8 cellular contexts compared by ENCODE assay signal in the genomic region with DNA sequence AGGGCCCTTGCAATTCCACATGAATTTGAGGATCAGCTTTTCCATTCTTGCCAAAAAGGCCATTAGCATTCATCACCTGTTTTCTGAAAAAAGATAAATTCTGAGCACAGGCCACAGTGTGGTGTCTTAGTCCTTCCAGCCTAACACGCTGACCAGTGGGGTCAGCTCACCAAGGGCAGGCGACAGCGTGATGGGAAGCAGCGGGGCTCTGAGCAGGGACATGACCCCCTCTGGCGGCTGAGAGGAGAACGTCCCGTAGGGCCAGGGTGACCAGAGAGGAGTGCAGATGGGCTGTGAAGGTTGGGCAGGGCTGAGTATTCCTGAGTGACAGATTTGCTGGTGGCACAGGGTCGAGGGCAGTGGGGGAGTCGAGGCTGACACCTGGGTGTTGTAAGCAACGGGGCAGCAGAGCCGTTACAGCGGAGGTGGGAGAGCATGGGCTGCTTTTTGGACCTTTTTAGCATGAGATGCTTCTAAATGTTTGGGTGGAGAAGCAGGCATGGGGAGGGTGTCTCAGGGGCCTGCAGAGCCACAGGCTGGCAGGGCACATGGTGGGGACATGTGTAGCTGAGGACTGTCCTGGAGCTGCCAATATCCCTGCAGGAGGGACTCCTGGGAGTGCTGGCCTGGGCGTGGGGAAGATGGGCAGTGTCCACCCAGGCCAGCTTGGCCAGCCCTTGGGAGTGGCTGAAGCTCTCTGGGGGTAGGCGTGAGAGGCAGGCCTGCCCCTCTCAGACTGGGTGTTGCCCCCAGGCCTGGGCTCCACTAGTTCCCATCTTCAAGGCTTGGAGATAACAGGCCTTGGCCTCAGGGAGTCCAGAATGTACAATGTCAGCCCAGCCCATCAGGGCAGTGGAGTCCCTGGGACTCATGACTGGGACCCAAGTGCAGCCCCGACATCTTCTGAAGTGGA. TPM values are rescaled to one million over a fixed set of nuclear protein-coding genes. Genes with fewer than 3 reads are reported as not detected.
DNase-seq lines count a peak whose midpoint lies in the region; ATAC-seq and TF ChIP-seq lines count a peak whose summit lies in the region.

No MANE protein-coding gene starts in this region.

- no peaks in the 10 kb centered on the region for H3K9me3 ChIP-seq in T-helper 17 cell (ENCODE audit: control insufficient read depth, low read length, poor library complexity, severe bottlenecking)
- H3K9me3 ChIP-seq in right atrium auricular region: no peaks in the 10 kb centered on the region

- H3K27ac ChIP-seq in angular gyrus (ENCODE audit: low read depth, low read length) (peak overlapping the region; percentile 29), right atrium auricular region (peak overlapping the region in 1 of 2 donors; percentile 49)

- no peaks in the 10 kb centered on the region for H3K27me3 ChIP-seq in right atrium auricular region

- H3K36me3 Mint-ChIP-seq in T-helper 17 cell (ENCODE audit: low read depth): no peaks in the 10 kb centered on the region

- peak; percentile 92 for DNase-seq in GM03348 (ENCODE audit: low spot score)
- peak; percentile 49 to 81 (median 55) for DNase-seq in NCI-H1417 (lab: John Stamatoyannopoulos, UW)
- DNase-seq in T-helper 17 cell: peak; percentile 41 to 55 (median 47)
- DNase-seq in right atrium auricular region (ENCODE audit: low spot score): peak; percentile 90
- peak; percentile 22 for DNase-seq in retinal pigment epithelial cell (ENCODE audit: low read depth)

- H3K27me3 Mint-ChIP-seq in T-helper 17 cell: no peaks in the 10 kb centered on the region

- peaks cover 14% of the 10 kb centered on the region for H3K4me1 Mint-ChIP-seq in T-helper 17 cell

- no peaks in the 10 kb centered on the region for H3K36me3 ChIP-seq in right atrium auricular region

- peaks cover 0 to 31% of the 10 kb centered on the region in 2 donors for H3K4me1 ChIP-seq in right atrium auricular region

- ATAC-seq in T-helper 17 cell (peak; percentile 28), HG03135 (IDR thresholded peaks at IDR 0.05; ENCODE audit: unreplicated experiment) (no peak), GM19328 (IDR thresholded peaks at IDR 0.05; ENCODE audit: unreplicated experiment) (no peak)

- H3K27ac Mint-ChIP-seq in T-helper 17 cell: peak overlapping the region; percentile 67

- H3K4me3 Mint-ChIP-seq in T-helper 17 cell: peak overlapping the region; percentile 83

- TF ChIP-seq CTCF in right atrium auricular region (IDR thresholded peaks at IDR 0.05) (peak; percentile 85 to 96), retinal pigment epithelial cell (conservative IDR thresholded peaks at IDR 0.05; ENCODE audit: low read depth, low read length) (peak; percentile 97)

- no peak overlapping the region for H3K4me3 ChIP-seq in right atrium auricular region
- no peak overlapping the region for H3K4me3 ChIP-seq in retinal pigment epithelial cell (ENCODE audit: low read length)

RNA-seq across cellular contexts. Expression of a gene that starts 8.6 kb away (rescaled TPM):
- total RNA-seq in T-helper 17 cell (under 1 TPM; 0.35 to 0.55 TPM), right atrium auricular region (not detected)

RNA-seq across cellular contexts. Expression of a gene that starts 12.6 kb away (rescaled TPM):
- under 1 TPM in 1 of 2 donors, not detected in 1; 0.52 TPM for total RNA-seq in T-helper 17 cell
- 1 to 10 TPM in 1 of 2 donors, under 1 TPM in 1; 0.51 to 1.8 TPM for total RNA-seq in right atrium auricular region

RNA-seq across cellular contexts. Expression of a gene that starts 15.6 kb away (rescaled TPM):
- total RNA-seq in T-helper 17 cell (100 to 1,000 TPM; 236 to 255 TPM), right atrium auricular region (10 to 100 TPM; 69.9 to 91.6 TPM)

Comparison
In these comparisons a context has a peak if more than half of its experiments do, and no peak if none do; other contexts are left out.
1. DNase-seq: peak in every context shown above with its lines; median percentile 92 in GM03348; 90 in right atrium auricular region; 55 in NCI-H1417; 47 in T-helper 17 cell; 22 in retinal pigment epithelial cell.